ENCODE assay signal across 12 cellular contexts in genomic region chr3:47791193-47791855, GRCh38.
"Had no signal": no experiment of that assay in that cellular context is flagged by ENCODE, and none has a peak within 500 bp of the region (broad histone marks: within the 10 kb centered on the region; RNA-seq: fewer than 3 reads in every experiment).

No MANE protein-coding gene starts in this region.

- H3K27ac ChIP-seq: dorsolateral prefrontal cortex, psoas muscle had no signal

- H3K9me3 ChIP-seq: psoas muscle had no signal

- H3K9me3 Mint-ChIP-seq: activated naive CD4-positive, alpha-beta T cell treated with anti-CD3 and anti-CD28 coated beads, Interleukin-2, amount 50 U/mL, for 24 hours; activated T-cell treated with anti-CD3 and anti-CD28 coated beads, Interleukin-2, amount 50 U/mL, for 24 hours; stimulated activated naive CD8-positive, alpha-beta T cell treated with anti-CD3 and anti-CD28 coated beads, Interleukin-15, amount 100 ng/mL, for 72 hours; type B pancreatic cell had no signal

- H3K27ac Mint-ChIP-seq: activated CD4-positive, alpha-beta memory T cell treated with anti-CD3 and anti-CD28 coated beads for 36 hours; activated CD4-positive, alpha-beta T cell treated with anti-CD3 and anti-CD28 coated beads for 36 hours; activated CD8-positive, alpha-beta memory T cell treated with anti-CD3 and anti-CD28 coated beads, Interleukin-2, amount 10 ng/mL, durations not matched to agents 7 days and 5 days; activated naive CD4-positive, alpha-beta T cell treated with anti-CD3 and anti-CD28 coated beads, Interleukin-2, amount 50 U/mL, for 24 hours; activated T-cell treated with anti-CD3 and anti-CD28 coated beads, Interleukin-2, amount 50 U/mL, for 24 hours; endodermal cell; stimulated activated naive CD8-positive, alpha-beta T cell treated with anti-CD3 and anti-CD28 coated beads, Interleukin-15, amount 100 ng/mL, for 72 hours; type B pancreatic cell had no signal

- H3K4me1 ChIP-seq: psoas muscle had no signal

- H3K27me3 ChIP-seq: dorsolateral prefrontal cortex had no signal

- H3K4me3 ChIP-seq: dorsolateral prefrontal cortex, psoas muscle had no signal

- H3K4me1 Mint-ChIP-seq: endodermal cell had no signal

- DNase-seq: activated CD4-positive, alpha-beta memory T cell treated with anti-CD3 and anti-CD28 coated beads for 36 hours; activated CD4-positive, alpha-beta T cell treated with anti-CD3 and anti-CD28 coated beads for 36 hours; activated CD8-positive, alpha-beta memory T cell treated with anti-CD3 and anti-CD28 coated beads, Interleukin-2, amount 10 ng/mL, durations not matched to agents 7 days and 5 days; activated T-cell treated with anti-CD3 and anti-CD28 coated beads, Interleukin-2, amount 50 U/mL, for 24 hours; dorsolateral prefrontal cortex; endodermal cell; midbrain; psoas muscle; stimulated activated naive CD8-positive, alpha-beta T cell treated with anti-CD3 and anti-CD28 coated beads, Interleukin-15, amount 100 ng/mL, for 72 hours had no signal

- ATAC-seq: activated CD4-positive, alpha-beta T cell treated with anti-CD3 and anti-CD28 coated beads for 36 hours; activated CD8-positive, alpha-beta memory T cell treated with anti-CD3 and anti-CD28 coated beads, Interleukin-2, amount 10 ng/mL, durations not matched to agents 7 days and 5 days; psoas muscle; sciatic nerve; stimulated activated naive CD8-positive, alpha-beta T cell treated with anti-CD3 and anti-CD28 coated beads, Interleukin-15, amount 100 ng/mL, for 72 hours had no signal

- H3K4me3 Mint-ChIP-seq: activated CD4-positive, alpha-beta memory T cell treated with anti-CD3 and anti-CD28 coated beads for 36 hours; activated CD4-positive, alpha-beta T cell treated with anti-CD3 and anti-CD28 coated beads for 36 hours; activated CD8-positive, alpha-beta memory T cell treated with anti-CD3 and anti-CD28 coated beads, Interleukin-2, amount 10 ng/mL, durations not matched to agents 7 days and 5 days; activated naive CD4-positive, alpha-beta T cell treated with anti-CD3 and anti-CD28 coated beads, Interleukin-2, amount 50 U/mL, for 24 hours; activated T-cell treated with anti-CD3 and anti-CD28 coated beads, Interleukin-2, amount 50 U/mL, for 24 hours; endodermal cell; stimulated activated naive CD8-positive, alpha-beta T cell treated with anti-CD3 and anti-CD28 coated beads, Interleukin-15, amount 100 ng/mL, for 72 hours; type B pancreatic cell had no signal

- H3K27me3 Mint-ChIP-seq: activated CD4-positive, alpha-beta memory T cell treated with anti-CD3 and anti-CD28 coated beads for 36 hours; activated CD4-positive, alpha-beta T cell treated with anti-CD3 and anti-CD28 coated beads for 36 hours; activated CD8-positive, alpha-beta memory T cell treated with anti-CD3 and anti-CD28 coated beads, Interleukin-2, amount 10 ng/mL, durations not matched to agents 7 days and 5 days; activated naive CD4-positive, alpha-beta T cell treated with anti-CD3 and anti-CD28 coated beads, Interleukin-2, amount 50 U/mL, for 24 hours; activated T-cell treated with anti-CD3 and anti-CD28 coated beads, Interleukin-2, amount 50 U/mL, for 24 hours; stimulated activated naive CD8-positive, alpha-beta T cell treated with anti-CD3 and anti-CD28 coated beads, Interleukin-15, amount 100 ng/mL, for 72 hours; type B pancreatic cell had no signal

- H3K36me3 Mint-ChIP-seq: activated CD4-positive, alpha-beta memory T cell treated with anti-CD3 and anti-CD28 coated beads for 36 hours; activated CD8-positive, alpha-beta memory T cell treated with anti-CD3 and anti-CD28 coated beads, Interleukin-2, amount 10 ng/mL, durations not matched to agents 7 days and 5 days; activated naive CD4-positive, alpha-beta T cell treated with anti-CD3 and anti-CD28 coated beads, Interleukin-2, amount 50 U/mL, for 24 hours; type B pancreatic cell had no signal
